1 cellular context compared by ENCODE assay signal in the genomic region with DNA sequence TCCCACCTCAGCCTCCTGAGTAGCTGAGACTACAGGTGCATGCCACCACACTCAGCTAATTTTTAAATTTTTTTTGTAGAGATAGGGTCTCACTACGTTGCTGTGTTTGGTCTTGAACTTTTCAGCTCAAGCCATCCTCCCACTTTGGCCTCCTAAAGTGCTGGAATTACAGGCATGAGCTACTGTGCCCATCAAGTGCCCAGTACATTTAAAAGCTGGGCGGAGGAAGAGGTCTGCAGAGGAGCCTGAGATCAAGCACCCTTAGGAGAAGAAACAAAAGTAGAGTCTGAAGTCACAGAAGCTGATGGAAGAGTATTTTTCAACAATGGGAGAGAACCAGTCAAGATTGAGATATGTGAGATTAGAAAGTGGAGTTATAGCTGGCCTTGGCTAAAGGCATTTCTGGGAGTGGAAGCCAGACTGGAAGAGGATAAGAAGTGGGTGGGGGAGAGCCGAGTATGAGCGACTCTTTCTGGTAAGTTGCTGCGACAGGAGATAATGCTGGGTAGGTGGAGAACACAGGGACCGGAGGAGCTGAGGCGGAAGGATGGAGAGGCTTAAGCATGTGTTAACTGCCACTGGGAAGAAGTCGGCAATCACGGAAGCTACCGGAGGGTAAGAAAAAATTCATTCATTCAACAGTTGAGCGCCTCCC.
A peak's percentile ranks its signal among the peaks of the same experiment; 100 is the strongest.
TF ChIP-seq lines count a peak whose summit lies in the region.

No MANE protein-coding gene starts in this region.

TF ChIP-seq in K562, 482 proteins besides CTCF, POLR2A, EP300 and RAD21 (continued from another document and continues in another):
- TF ChIP-seq, protein P1, sequence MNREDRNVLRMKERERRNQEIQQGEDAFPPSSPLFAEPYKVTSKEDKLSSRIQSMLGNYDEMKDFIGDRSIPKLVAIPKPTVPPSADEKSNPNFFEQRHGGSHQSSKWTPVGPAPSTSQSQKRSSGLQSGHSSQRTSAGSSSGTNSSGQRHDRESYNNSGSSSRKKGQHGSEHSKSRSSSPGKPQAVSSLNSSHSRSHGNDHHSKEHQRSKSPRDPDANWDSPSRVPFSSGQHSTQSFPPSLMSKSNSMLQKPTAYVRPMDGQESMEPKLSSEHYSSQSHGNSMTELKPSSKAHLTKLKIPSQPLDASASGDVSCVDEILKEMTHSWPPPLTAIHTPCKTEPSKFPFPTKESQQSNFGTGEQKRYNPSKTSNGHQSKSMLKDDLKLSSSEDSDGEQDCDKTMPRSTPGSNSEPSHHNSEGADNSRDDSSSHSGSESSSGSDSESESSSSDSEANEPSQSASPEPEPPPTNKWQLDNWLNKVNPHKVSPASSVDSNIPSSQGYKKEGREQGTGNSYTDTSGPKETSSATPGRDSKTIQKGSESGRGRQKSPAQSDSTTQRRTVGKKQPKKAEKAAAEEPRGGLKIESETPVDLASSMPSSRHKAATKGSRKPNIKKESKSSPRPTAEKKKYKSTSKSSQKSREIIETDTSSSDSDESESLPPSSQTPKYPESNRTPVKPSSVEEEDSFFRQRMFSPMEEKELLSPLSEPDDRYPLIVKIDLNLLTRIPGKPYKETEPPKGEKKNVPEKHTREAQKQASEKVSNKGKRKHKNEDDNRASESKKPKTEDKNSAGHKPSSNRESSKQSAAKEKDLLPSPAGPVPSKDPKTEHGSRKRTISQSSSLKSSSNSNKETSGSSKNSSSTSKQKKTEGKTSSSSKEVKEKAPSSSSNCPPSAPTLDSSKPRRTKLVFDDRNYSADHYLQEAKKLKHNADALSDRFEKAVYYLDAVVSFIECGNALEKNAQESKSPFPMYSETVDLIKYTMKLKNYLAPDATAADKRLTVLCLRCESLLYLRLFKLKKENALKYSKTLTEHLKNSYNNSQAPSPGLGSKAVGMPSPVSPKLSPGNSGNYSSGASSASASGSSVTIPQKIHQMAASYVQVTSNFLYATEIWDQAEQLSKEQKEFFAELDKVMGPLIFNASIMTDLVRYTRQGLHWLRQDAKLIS (CRISPR knock-in tag; IDR thresholded peaks at IDR 0.05): no peak
- TF ChIP-seq TAL1 (IDR thresholded peaks at IDR 0.05): no peak
- TF ChIP-seq HLTF (IDR thresholded peaks at IDR 0.05): no peak
- no peak for TF ChIP-seq STAT5B (CRISPR knock-in tag; IDR thresholded peaks at IDR 0.05)
- no peak for TF ChIP-seq CREM (IDR thresholded peaks at IDR 0.05; ENCODE audit: low read depth)
- TF ChIP-seq, protein P2, sequence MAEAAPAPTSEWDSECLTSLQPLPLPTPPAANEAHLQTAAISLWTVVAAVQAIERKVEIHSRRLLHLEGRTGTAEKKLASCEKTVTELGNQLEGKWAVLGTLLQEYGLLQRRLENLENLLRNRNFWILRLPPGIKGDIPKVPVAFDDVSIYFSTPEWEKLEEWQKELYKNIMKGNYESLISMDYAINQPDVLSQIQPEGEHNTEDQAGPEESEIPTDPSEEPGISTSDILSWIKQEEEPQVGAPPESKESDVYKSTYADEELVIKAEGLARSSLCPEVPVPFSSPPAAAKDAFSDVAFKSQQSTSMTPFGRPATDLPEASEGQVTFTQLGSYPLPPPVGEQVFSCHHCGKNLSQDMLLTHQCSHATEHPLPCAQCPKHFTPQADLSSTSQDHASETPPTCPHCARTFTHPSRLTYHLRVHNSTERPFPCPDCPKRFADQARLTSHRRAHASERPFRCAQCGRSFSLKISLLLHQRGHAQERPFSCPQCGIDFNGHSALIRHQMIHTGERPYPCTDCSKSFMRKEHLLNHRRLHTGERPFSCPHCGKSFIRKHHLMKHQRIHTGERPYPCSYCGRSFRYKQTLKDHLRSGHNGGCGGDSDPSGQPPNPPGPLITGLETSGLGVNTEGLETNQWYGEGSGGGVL (CRISPR knock-in tag; IDR thresholded peaks at IDR 0.05): no peak
- no peak for TF ChIP-seq ZZZ3 (IDR thresholded peaks at IDR 0.05)
- TF ChIP-seq, protein P3, sequence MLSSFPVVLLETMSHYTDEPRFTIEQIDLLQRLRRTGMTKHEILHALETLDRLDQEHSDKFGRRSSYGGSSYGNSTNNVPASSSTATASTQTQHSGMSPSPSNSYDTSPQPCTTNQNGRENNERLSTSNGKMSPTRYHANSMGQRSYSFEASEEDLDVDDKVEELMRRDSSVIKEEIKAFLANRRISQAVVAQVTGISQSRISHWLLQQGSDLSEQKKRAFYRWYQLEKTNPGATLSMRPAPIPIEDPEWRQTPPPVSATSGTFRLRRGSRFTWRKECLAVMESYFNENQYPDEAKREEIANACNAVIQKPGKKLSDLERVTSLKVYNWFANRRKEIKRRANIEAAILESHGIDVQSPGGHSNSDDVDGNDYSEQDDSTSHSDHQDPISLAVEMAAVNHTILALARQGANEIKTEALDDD (IDR thresholded peaks at IDR 0.05): no peak
- TF ChIP-seq CCAR2 (IDR thresholded peaks at IDR 0.05; ENCODE audit: low read depth, low read length): no peak
- no peak for TF ChIP-seq ZSCAN32 (CRISPR knock-in tag; IDR thresholded peaks at IDR 0.05)
- no peak for TF ChIP-seq U2AF2 (optimal IDR thresholded peaks at IDR 0.05; ENCODE audit: low read depth, low read length)
- TF ChIP-seq ZNF134 (CRISPR knock-in tag; conservative IDR thresholded peaks at IDR 0.05): no peak
- TF ChIP-seq, protein P4, sequence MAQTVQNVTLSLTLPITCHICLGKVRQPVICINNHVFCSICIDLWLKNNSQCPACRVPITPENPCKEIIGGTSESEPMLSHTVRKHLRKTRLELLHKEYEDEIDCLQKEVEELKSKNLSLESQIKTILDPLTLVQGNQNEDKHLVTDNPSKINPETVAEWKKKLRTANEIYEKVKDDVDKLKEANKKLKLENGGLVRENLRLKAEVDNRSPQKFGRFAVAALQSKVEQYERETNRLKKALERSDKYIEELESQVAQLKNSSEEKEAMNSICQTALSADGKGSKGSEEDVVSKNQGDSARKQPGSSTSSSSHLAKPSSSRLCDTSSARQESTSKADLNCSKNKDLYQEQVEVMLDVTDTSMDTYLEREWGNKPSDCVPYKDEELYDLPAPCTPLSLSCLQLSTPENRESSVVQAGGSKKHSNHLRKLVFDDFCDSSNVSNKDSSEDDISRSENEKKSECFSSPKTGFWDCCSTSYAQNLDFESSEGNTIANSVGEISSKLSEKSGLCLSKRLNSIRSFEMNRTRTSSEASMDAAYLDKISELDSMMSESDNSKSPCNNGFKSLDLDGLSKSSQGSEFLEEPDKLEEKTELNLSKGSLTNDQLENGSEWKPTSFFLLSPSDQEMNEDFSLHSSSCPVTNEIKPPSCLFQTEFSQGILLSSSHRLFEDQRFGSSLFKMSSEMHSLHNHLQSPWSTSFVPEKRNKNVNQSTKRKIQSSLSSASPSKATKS (CRISPR knock-in tag; IDR thresholded peaks at IDR 0.05): no peak
- TF ChIP-seq, protein P5, sequence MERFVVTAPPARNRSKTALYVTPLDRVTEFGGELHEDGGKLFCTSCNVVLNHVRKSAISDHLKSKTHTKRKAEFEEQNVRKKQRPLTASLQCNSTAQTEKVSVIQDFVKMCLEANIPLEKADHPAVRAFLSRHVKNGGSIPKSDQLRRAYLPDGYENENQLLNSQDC (CRISPR knock-in tag; IDR thresholded peaks at IDR 0.05): no peak
- no peak for TF ChIP-seq FUS (optimal IDR thresholded peaks at IDR 0.05; ENCODE audit: low read depth, low read length)
- TF ChIP-seq, protein P6, sequence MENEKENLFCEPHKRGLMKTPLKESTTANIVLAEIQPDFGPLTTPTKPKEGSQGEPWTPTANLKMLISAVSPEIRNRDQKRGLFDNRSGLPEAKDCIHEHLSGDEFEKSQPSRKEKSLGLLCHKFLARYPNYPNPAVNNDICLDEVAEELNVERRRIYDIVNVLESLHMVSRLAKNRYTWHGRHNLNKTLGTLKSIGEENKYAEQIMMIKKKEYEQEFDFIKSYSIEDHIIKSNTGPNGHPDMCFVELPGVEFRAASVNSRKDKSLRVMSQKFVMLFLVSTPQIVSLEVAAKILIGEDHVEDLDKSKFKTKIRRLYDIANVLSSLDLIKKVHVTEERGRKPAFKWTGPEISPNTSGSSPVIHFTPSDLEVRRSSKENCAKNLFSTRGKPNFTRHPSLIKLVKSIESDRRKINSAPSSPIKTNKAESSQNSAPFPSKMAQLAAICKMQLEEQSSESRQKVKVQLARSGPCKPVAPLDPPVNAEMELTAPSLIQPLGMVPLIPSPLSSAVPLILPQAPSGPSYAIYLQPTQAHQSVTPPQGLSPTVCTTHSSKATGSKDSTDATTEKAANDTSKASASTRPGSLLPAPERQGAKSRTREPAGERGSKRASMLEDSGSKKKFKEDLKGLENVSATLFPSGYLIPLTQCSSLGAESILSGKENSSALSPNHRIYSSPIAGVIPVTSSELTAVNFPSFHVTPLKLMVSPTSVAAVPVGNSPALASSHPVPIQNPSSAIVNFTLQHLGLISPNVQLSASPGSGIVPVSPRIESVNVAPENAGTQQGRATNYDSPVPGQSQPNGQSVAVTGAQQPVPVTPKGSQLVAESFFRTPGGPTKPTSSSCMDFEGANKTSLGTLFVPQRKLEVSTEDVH (IDR thresholded peaks at IDR 0.05; ENCODE audit: low read depth, partially characterized antibody): no peak
- TF ChIP-seq CREBBP (IDR thresholded peaks at IDR 0.05; ENCODE audit: low read depth, low read length): no peak
- TF ChIP-seq BHLHE40 (IDR thresholded peaks at IDR 0.05; ENCODE audit: low read length): no peak
- no peak for TF ChIP-seq SAP30 (IDR thresholded peaks at IDR 0.05; ENCODE audit: borderline replicate concordance, insufficient read depth, low read depth, low read length, poor library complexity, severe bottlenecking)
- TF ChIP-seq SIRT6 (IDR thresholded peaks at IDR 0.05; ENCODE audit: low read depth, low read length): no peak
- TF ChIP-seq, protein P7, sequence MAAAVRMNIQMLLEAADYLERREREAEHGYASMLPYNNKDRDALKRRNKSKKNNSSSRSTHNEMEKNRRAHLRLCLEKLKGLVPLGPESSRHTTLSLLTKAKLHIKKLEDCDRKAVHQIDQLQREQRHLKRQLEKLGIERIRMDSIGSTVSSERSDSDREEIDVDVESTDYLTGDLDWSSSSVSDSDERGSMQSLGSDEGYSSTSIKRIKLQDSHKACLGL (CRISPR knock-in tag; IDR thresholded peaks at IDR 0.05; ENCODE audit: borderline replicate concordance, poor library complexity, severe bottlenecking): no peak
- no peak for TF ChIP-seq ZNF586 (CRISPR knock-in tag; conservative IDR thresholded peaks at IDR 0.05)
- TF ChIP-seq DPF2 (IDR thresholded peaks at IDR 0.05): peak; percentile 83
- no peak for TF ChIP-seq ZNF274 (IDR thresholded peaks at IDR 0.05; ENCODE audit: borderline replicate concordance, low read depth, low read length)
- TF ChIP-seq, protein P8, sequence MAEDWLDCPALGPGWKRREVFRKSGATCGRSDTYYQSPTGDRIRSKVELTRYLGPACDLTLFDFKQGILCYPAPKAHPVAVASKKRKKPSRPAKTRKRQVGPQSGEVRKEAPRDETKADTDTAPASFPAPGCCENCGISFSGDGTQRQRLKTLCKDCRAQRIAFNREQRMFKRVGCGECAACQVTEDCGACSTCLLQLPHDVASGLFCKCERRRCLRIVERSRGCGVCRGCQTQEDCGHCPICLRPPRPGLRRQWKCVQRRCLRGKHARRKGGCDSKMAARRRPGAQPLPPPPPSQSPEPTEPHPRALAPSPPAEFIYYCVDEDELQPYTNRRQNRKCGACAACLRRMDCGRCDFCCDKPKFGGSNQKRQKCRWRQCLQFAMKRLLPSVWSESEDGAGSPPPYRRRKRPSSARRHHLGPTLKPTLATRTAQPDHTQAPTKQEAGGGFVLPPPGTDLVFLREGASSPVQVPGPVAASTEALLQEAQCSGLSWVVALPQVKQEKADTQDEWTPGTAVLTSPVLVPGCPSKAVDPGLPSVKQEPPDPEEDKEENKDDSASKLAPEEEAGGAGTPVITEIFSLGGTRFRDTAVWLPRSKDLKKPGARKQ (CRISPR knock-in tag; IDR thresholded peaks at IDR 0.05): no peak
- TF ChIP-seq ARHGAP35 (IDR thresholded peaks at IDR 0.05; ENCODE audit: partially characterized antibody): no peak
- no peak for TF ChIP-seq POLR3A (IDR thresholded peaks at IDR 0.05; ENCODE audit: borderline replicate concordance, extremely low read depth, insufficient read depth, insufficient read length)
- TF ChIP-seq KLF13 (tag; IDR thresholded peaks at IDR 0.05; ENCODE audit: borderline replicate concordance, low read depth): no peak
- TF ChIP-seq PML (IDR thresholded peaks at IDR 0.05; ENCODE audit: low read length): no peak
- TF ChIP-seq SMAD2 (IDR thresholded peaks at IDR 0.05; ENCODE audit: low read depth, low read length): no peak
- no peak for TF ChIP-seq NR3C1 (CRISPR knock-in tag; IDR thresholded peaks at IDR 0.05)
- TF ChIP-seq HDAC2 (IDR thresholded peaks at IDR 0.05): no peak
